ENCODE assay signal across 14 cellular contexts in the genomic region with DNA sequence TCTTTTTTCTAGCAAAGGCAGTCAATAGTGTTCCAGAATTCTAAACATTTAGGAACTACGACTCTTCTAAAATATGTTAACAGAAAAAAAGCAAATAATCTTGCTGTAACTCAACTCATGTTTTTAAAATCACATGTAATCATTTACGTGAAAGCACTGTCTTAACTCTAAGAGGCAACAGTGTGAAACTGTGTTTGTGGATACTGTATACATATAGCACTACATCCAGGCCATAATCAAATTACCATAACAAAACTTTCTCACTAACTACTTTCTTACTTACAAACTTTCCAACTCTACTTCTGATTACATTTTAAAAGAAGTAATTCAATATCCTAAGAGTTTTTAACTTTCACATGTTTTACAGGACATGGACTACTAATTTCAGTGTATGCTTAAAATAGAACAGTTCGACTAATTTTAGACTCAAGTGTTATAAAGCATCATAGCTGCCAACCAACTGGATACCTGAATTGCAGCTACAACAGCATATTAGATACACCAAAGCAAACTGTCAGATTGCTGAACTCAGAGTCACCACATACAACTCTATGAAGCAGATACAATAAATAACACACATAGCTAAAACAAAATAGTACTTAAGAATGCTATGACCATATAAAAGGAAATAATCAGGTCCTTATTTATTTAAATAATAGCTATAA.
"Had no signal": no experiment of that assay in that cellular context is flagged by ENCODE, and none has a peak within 500 bp of the region (broad histone marks: within the 10 kb centered on the region; RNA-seq: fewer than 3 reads in every experiment).

No MANE protein-coding gene starts in this region.

- H3K4me3 ChIP-seq: esophagus squamous epithelium, right lobe of liver, upper lobe of right lung had no signal

- H3K4me1 ChIP-seq: esophagus squamous epithelium, foreskin keratinocyte, right lobe of liver, upper lobe of right lung had no signal

- DNase-seq: activated CD4-positive, alpha-beta memory T cell treated with anti-CD3 and anti-CD28 coated beads for 36 hours; activated CD4-positive, CD25-positive, alpha-beta regulatory T cell treated with anti-CD3 and anti-CD28 coated beads, Interleukin-2, amount 50 U/mL, for 72 hours; activated gamma-delta T cell treated with Interleukin-2 at 50 U/mL for 16 hours; activated naive CD8-positive, alpha-beta T cell treated with anti-CD3 and anti-CD28 coated beads, Interleukin-2, amount 10 ng/mL, durations not matched to agents 7 days and 5 days; activated T-cell treated with anti-CD3 and anti-CD28 coated beads, Interleukin-2, amount 50 U/mL, for 48 hours; aorta; esophagus squamous epithelium; foreskin keratinocyte; head of caudate nucleus; islet precursor cell; posterior cingulate gyrus; right lobe of liver; stimulated activated naive CD4-positive, alpha-beta T cell treated with Interleukin-2 at 50 U/mL for 16 hours; upper lobe of right lung had no signal

- H3K9me3 ChIP-seq: esophagus squamous epithelium, right lobe of liver, upper lobe of right lung had no signal

- ATAC-seq: foreskin keratinocyte, right lobe of liver, upper lobe of right lung had no signal

- H3K36me3 ChIP-seq: esophagus squamous epithelium, right lobe of liver, upper lobe of right lung had no signal

- H3K27ac ChIP-seq: esophagus squamous epithelium, foreskin keratinocyte, right lobe of liver, upper lobe of right lung had no signal

- H3K27me3 ChIP-seq: esophagus squamous epithelium, foreskin keratinocyte, upper lobe of right lung had no signal
